In the genomic region with DNA sequence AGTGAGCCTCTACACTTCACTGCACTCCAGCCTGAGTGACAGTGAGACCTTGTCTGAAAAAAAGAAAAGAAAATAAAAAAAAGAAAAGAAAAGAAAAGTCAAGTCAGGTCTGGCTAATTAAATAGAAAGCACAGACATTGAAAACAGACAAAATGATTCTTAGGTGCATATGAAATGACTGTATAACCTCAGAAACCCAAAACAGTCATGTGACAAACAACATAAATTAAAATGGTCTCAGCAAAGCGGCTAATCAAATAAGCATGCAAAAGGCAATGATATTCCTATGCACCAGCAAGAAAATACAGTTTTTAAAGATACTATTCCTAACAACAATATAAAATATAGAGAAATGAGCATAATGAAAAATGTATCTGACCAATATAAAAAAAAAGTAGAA, we compare ENCODE assay signal across 34 cellular contexts.
"Had no signal": no experiment of that assay in that cellular context is flagged by ENCODE, and none has a peak within 500 bp of the region (broad histone marks: within the 10 kb centered on the region; RNA-seq: fewer than 3 reads in every experiment).

No MANE protein-coding gene starts in this region.

- H3K27ac ChIP-seq: ascending aorta, breast epithelium, cardiac muscle cell, coronary artery, dorsolateral prefrontal cortex, foreskin keratinocyte, gastroesophageal sphincter, WERI-Rb-1 had no signal

- H3K4me3 ChIP-seq: ascending aorta, breast epithelium, cardiac muscle cell, coronary artery, dorsolateral prefrontal cortex, esophagus muscularis mucosa, gastroesophageal sphincter had no signal

- H3K27me3 Mint-ChIP-seq: activated CD4-positive, alpha-beta memory T cell treated with anti-CD3 and anti-CD28 coated beads for 36 hours; activated CD4-positive, alpha-beta T cell treated with anti-CD3 and anti-CD28 coated beads, Interleukin-2, amount 10 ng/mL, durations not matched to agents 24 days and 14 days; activated CD8-positive, alpha-beta memory T cell treated with anti-CD3 and anti-CD28 coated beads, Interleukin-2, amount 10 ng/mL, durations not matched to agents 7 days and 5 days; activated naive CD4-positive, alpha-beta T cell treated with anti-CD3 and anti-CD28 coated beads, Interleukin-2, amount 10 ng/mL, durations not matched to agents 7 days and 5 days; activated naive CD8-positive, alpha-beta T cell treated with anti-CD3 and anti-CD28 coated beads, Interleukin-2, amount 10 ng/mL, durations not matched to agents 7 days and 5 days; activated T-cell treated with anti-CD3 and anti-CD28 coated beads, Interleukin-2, amount 50 U/mL, for 24 hours; brain; central memory CD8-positive, alpha-beta T cell; T-helper 17 cell had no signal

- ATAC-seq: activated CD4-positive, CD25-positive, alpha-beta regulatory T cell treated with anti-CD3 and anti-CD28 coated beads, Interleukin-2, amount 50 U/mL, for 24 hours; activated CD8-positive, alpha-beta memory T cell treated with anti-CD3 and anti-CD28 coated beads, Interleukin-2, amount 10 ng/mL, durations not matched to agents 7 days and 5 days; activated CD8-positive, alpha-beta T cell treated with anti-CD3 and anti-CD28 coated beads, Interleukin-2, amount 10 ng/mL, durations not matched to agents 7 days and 5 days; activated naive CD4-positive, alpha-beta T cell treated with anti-CD3 and anti-CD28 coated beads, Interleukin-2, amount 50 U/mL, for 72 hours; foreskin keratinocyte; gastroesophageal sphincter; T-helper 17 cell had no signal

- H3K4me1 Mint-ChIP-seq: activated B cell treated with CpG ODN at 0.5 μM for 24 hours; activated CD4-positive, alpha-beta T cell treated with anti-CD3 and anti-CD28 coated beads, Interleukin-2, amount 10 ng/mL, durations not matched to agents 24 days and 14 days; activated naive CD4-positive, alpha-beta T cell treated with anti-CD3 and anti-CD28 coated beads, Interleukin-2, amount 10 ng/mL, durations not matched to agents 7 days and 5 days; brain; central memory CD8-positive, alpha-beta T cell; endodermal cell; T-helper 17 cell had no signal

- H3K27me3 ChIP-seq: ascending aorta, breast epithelium, cardiac muscle cell, dorsolateral prefrontal cortex, esophagus muscularis mucosa, foreskin keratinocyte, gastroesophageal sphincter had no signal

- H3K36me3 ChIP-seq: breast epithelium, cardiac muscle cell had no signal

- DNase-seq: activated B cell treated with CpG ODN at 0.5 μM for 24 hours; activated CD4-positive, alpha-beta memory T cell treated with anti-CD3 and anti-CD28 coated beads for 36 hours; activated CD4-positive, alpha-beta T cell treated with anti-CD3 and anti-CD28 coated beads, Interleukin-2, amount 10 ng/mL, durations not matched to agents 24 days and 14 days; activated CD8-positive, alpha-beta memory T cell treated with anti-CD3 and anti-CD28 coated beads, Interleukin-2, amount 10 ng/mL, durations not matched to agents 7 days and 5 days; activated CD8-positive, alpha-beta memory T cell treated with anti-CD3 and anti-CD28 coated beads, Interleukin-2, amount 50 U/mL, for 4 hours; activated CD8-positive, alpha-beta T cell treated with anti-CD3 and anti-CD28 coated beads, Interleukin-2, amount 10 ng/mL, durations not matched to agents 7 days and 5 days; activated gamma-delta T cell; activated naive CD4-positive, alpha-beta T cell; activated naive CD4-positive, alpha-beta T cell treated with anti-CD3 and anti-CD28 coated beads, Interleukin-2, amount 10 ng/mL, durations not matched to agents 7 days and 5 days; activated naive CD8-positive, alpha-beta T cell treated with anti-CD3 and anti-CD28 coated beads, Interleukin-2, amount 10 ng/mL, durations not matched to agents 7 days and 5 days; activated T-cell treated with anti-CD3 and anti-CD28 coated beads for 4 hours; activated T-cell treated with anti-CD3 and anti-CD28 coated beads, Interleukin-2, amount 50 U/mL, for 24 hours; activated T-cell treated with anti-CD3 and anti-CD28 coated beads, Interleukin-2, amount 50 U/mL, for 72 hours; dorsolateral prefrontal cortex; effector memory CD4-positive, alpha-beta T cell; endodermal cell; erythroblast; foreskin keratinocyte; T-helper 1 cell; T-helper 17 cell; T1000; WERI-Rb-1 had no signal

- H3K4me1 ChIP-seq: ascending aorta, breast epithelium had no signal

- H3K4me3 Mint-ChIP-seq: activated B cell treated with CpG ODN at 0.5 μM for 24 hours; activated CD4-positive, alpha-beta memory T cell treated with anti-CD3 and anti-CD28 coated beads for 36 hours; activated CD4-positive, alpha-beta T cell treated with anti-CD3 and anti-CD28 coated beads, Interleukin-2, amount 10 ng/mL, durations not matched to agents 24 days and 14 days; activated CD8-positive, alpha-beta memory T cell treated with anti-CD3 and anti-CD28 coated beads, Interleukin-2, amount 10 ng/mL, durations not matched to agents 7 days and 5 days; activated CD8-positive, alpha-beta T cell treated with anti-CD3 and anti-CD28 coated beads, Interleukin-2, amount 10 ng/mL, durations not matched to agents 7 days and 5 days; activated naive CD4-positive, alpha-beta T cell treated with anti-CD3 and anti-CD28 coated beads, Interleukin-2, amount 10 ng/mL, durations not matched to agents 7 days and 5 days; activated naive CD8-positive, alpha-beta T cell treated with anti-CD3 and anti-CD28 coated beads, Interleukin-2, amount 10 ng/mL, durations not matched to agents 7 days and 5 days; activated T-cell treated with anti-CD3 and anti-CD28 coated beads, Interleukin-2, amount 50 U/mL, for 24 hours; activated T-cell treated with anti-CD3 and anti-CD28 coated beads, Interleukin-2, amount 50 U/mL, for 72 hours; brain; central memory CD8-positive, alpha-beta T cell; dendritic cell treated with granulocyte-macrophage colony-stimulating factor and Interleukin-4, amounts not matched to agents 40 ng/mL and 50 ng/mL, for 4 days; endodermal cell; T-helper 17 cell; T-helper 2 cell treated with Interferon-gamma antibody and Interleukin-4, amounts not matched to agents 5 μg/mL and 100 μg/mL, for 36 hours had no signal

- H3K27ac Mint-ChIP-seq: activated B cell treated with CpG ODN at 0.5 μM for 24 hours; activated CD4-positive, alpha-beta memory T cell treated with anti-CD3 and anti-CD28 coated beads for 36 hours; activated CD4-positive, alpha-beta T cell treated with anti-CD3 and anti-CD28 coated beads, Interleukin-2, amount 10 ng/mL, durations not matched to agents 24 days and 14 days; activated CD8-positive, alpha-beta memory T cell treated with anti-CD3 and anti-CD28 coated beads, Interleukin-2, amount 10 ng/mL, durations not matched to agents 7 days and 5 days; activated CD8-positive, alpha-beta T cell treated with anti-CD3 and anti-CD28 coated beads, Interleukin-2, amount 10 ng/mL, durations not matched to agents 7 days and 5 days; activated naive CD4-positive, alpha-beta T cell treated with anti-CD3 and anti-CD28 coated beads, Interleukin-2, amount 10 ng/mL, durations not matched to agents 7 days and 5 days; activated naive CD4-positive, alpha-beta T cell treated with anti-CD3 and anti-CD28 coated beads, Interleukin-2, amount 50 U/mL, for 72 hours; activated naive CD8-positive, alpha-beta T cell treated with anti-CD3 and anti-CD28 coated beads, Interleukin-2, amount 10 ng/mL, durations not matched to agents 7 days and 5 days; activated T-cell treated with anti-CD3 and anti-CD28 coated beads, Interleukin-2, amount 50 U/mL, for 24 hours; activated T-cell treated with anti-CD3 and anti-CD28 coated beads, Interleukin-2, amount 50 U/mL, for 72 hours; dendritic cell treated with granulocyte-macrophage colony-stimulating factor and Interleukin-4, amounts not matched to agents 40 ng/mL and 50 ng/mL, for 4 days; endodermal cell; T-helper 17 cell; T-helper 2 cell treated with Interferon-gamma antibody and Interleukin-4, amounts not matched to agents 5 μg/mL and 100 μg/mL, for 36 hours had no signal

- H3K9me3 Mint-ChIP-seq: activated B cell treated with CpG ODN at 0.5 μM for 24 hours; activated CD4-positive, alpha-beta memory T cell treated with anti-CD3 and anti-CD28 coated beads for 36 hours; activated CD4-positive, alpha-beta T cell treated with anti-CD3 and anti-CD28 coated beads, Interleukin-2, amount 10 ng/mL, durations not matched to agents 24 days and 14 days; activated naive CD4-positive, alpha-beta T cell treated with anti-CD3 and anti-CD28 coated beads, Interleukin-2, amount 10 ng/mL, durations not matched to agents 7 days and 5 days; activated naive CD4-positive, alpha-beta T cell treated with anti-CD3 and anti-CD28 coated beads, Interleukin-2, amount 50 U/mL, for 72 hours; activated naive CD8-positive, alpha-beta T cell treated with anti-CD3 and anti-CD28 coated beads, Interleukin-2, amount 10 ng/mL, durations not matched to agents 7 days and 5 days; activated T-cell treated with anti-CD3 and anti-CD28 coated beads, Interleukin-2, amount 50 U/mL, for 24 hours; activated T-cell treated with anti-CD3 and anti-CD28 coated beads, Interleukin-2, amount 50 U/mL, for 72 hours; brain; central memory CD8-positive, alpha-beta T cell; dendritic cell treated with granulocyte-macrophage colony-stimulating factor and Interleukin-4, amounts not matched to agents 40 ng/mL and 50 ng/mL, for 4 days; endodermal cell; T-helper 2 cell treated with Interferon-gamma antibody and Interleukin-4, amounts not matched to agents 5 μg/mL and 100 μg/mL, for 36 hours had no signal

- H3K9me3 ChIP-seq: ascending aorta, breast epithelium, esophagus muscularis mucosa, gastroesophageal sphincter had no signal
